ENCODE assay signal across 8 cellular contexts in the genomic region with DNA sequence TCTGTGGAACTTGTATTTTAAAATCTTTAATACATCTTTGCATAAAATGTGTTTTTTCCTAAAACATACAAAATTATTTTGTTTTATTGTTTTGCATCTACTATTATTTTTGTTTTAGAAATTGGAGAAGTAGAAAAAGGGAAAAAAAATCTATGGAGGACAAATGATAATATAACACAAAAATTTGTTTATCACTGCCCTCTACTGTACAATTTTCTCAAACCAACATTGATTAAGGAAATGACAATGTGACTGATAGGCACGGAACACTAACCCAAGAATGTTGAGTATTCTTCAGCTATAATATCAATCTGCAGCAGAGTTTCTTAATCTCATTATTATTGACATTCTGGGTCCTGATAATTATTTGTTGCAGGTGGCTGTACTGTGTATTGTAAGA. TPM values are rescaled to one million over a fixed set of nuclear protein-coding genes. Genes with fewer than 3 reads are reported as not detected.
DNase-seq lines count a peak whose midpoint lies in the region; ATAC-seq and TF ChIP-seq lines count a peak whose summit lies in the region.

No MANE protein-coding gene starts in this region.

- H3K27me3 ChIP-seq in DND-41 (ENCODE audit: insufficient read depth, low read length, poor library complexity) (no peaks in the 10 kb centered on the region), lower lobe of right lung (ENCODE audit: low read depth) (no peaks in the 10 kb centered on the region)

- H3K4me3 ChIP-seq in DND-41 (ENCODE audit: low read depth in 1 of 2, low read length in 2 of 2) (no peak overlapping the region), lower lobe of right lung (no peak overlapping the region)

- H3K27ac ChIP-seq in DND-41 (ENCODE audit: low read length) = no peak overlapping the region
- H3K27ac ChIP-seq in RWPE1 = no peak overlapping the region
- H3K27ac ChIP-seq in lower lobe of right lung = no peak overlapping the region

- no peaks in the 10 kb centered on the region for H3K79me2 ChIP-seq in DND-41 (ENCODE audit: insufficient read depth, low read length)

- POLR2A ChIA-PET in RWPE1 (lab: Yijun Ruan, JAX; ENCODE audit: low non-redundant PET) = no interaction called here

- H3K9ac ChIP-seq in DND-41 (ENCODE audit: low read depth, low read length) = no peak overlapping the region

- no peak overlapping the region for H3K27ac Mint-ChIP-seq in HFFc6
- no peak overlapping the region for H3K27ac Mint-ChIP-seq in activated T-helper 1 cell treated with anti-CD3 and anti-CD28 coated beads, Interleukin-12 subunit alpha, Interleukin-12 subunit beta, Interleukin-2, Interleukin-4 antibody, amounts not matched to agents 30 ng/mL and 10 ng/mL and 1 ng/mL, durations not matched to agents 14 hours and 24 hours and 36 hours

- no peaks in the 10 kb centered on the region for H3K36me3 Mint-ChIP-seq in HFFc6 (ENCODE audit: low read depth)
- H3K36me3 Mint-ChIP-seq in activated T-helper 1 cell treated with anti-CD3 and anti-CD28 coated beads, Interleukin-12 subunit alpha, Interleukin-12 subunit beta, Interleukin-2, Interleukin-4 antibody, amounts not matched to agents 30 ng/mL and 10 ng/mL and 1 ng/mL, durations not matched to agents 14 hours and 24 hours and 36 hours (ENCODE audit: low read depth) = no peaks in the 10 kb centered on the region

- H3K36me3 ChIP-seq in DND-41 (ENCODE audit: insufficient read depth, low read length) (no peaks in the 10 kb centered on the region), lower lobe of right lung (no peaks in the 10 kb centered on the region)

- peaks cover 7% of the 10 kb centered on the region for H3K4me1 Mint-ChIP-seq in HFFc6 (ENCODE audit: low read depth)
- no peaks in the 10 kb centered on the region for H3K4me1 Mint-ChIP-seq in activated T-helper 1 cell treated with anti-CD3 and anti-CD28 coated beads, Interleukin-12 subunit alpha, Interleukin-12 subunit beta, Interleukin-2, Interleukin-4 antibody, amounts not matched to agents 30 ng/mL and 10 ng/mL and 1 ng/mL, durations not matched to agents 14 hours and 24 hours and 36 hours (ENCODE audit: low read depth)

- CTCF ChIA-PET in RWPE1 (lab: Yijun Ruan, JAX) = interaction anchor here (0.6 kb wide), 2 partner anchors 15 to 1136 kb away, joined by 3 read pairs; no protein-coding TSS in a partner anchor

- H3K4me3 Mint-ChIP-seq in HFFc6 = no peak overlapping the region
- no peak overlapping the region for H3K4me3 Mint-ChIP-seq in activated T-helper 1 cell treated with anti-CD3 and anti-CD28 coated beads, Interleukin-12 subunit alpha, Interleukin-12 subunit beta, Interleukin-2, Interleukin-4 antibody, amounts not matched to agents 30 ng/mL and 10 ng/mL and 1 ng/mL, durations not matched to agents 14 hours and 24 hours and 36 hours

- DNase-seq in DND-41 = no peak
- no peak for DNase-seq in HFFc6
- no peak for DNase-seq in RWPE1 (ENCODE audit: low spot score)
- no peak for DNase-seq in lower lobe of right lung
- DNase-seq in activated T-helper 1 cell treated with anti-CD3 and anti-CD28 coated beads, Interleukin-12 subunit alpha, Interleukin-12 subunit beta, Interleukin-2, Interleukin-4 antibody, amounts not matched to agents 30 ng/mL and 10 ng/mL and 1 ng/mL, durations not matched to agents 14 hours and 24 hours and 36 hours (ENCODE audit: low spot score) = no peak
- DNase-seq in ureter (ENCODE audit: low spot score) = no peak
- DNase-seq in superior temporal gyrus (ENCODE audit: extremely low spot score) = no peak

- H3K9me3 Mint-ChIP-seq in HFFc6 = no peaks in the 10 kb centered on the region
- no peaks in the 10 kb centered on the region for H3K9me3 Mint-ChIP-seq in activated T-helper 1 cell treated with anti-CD3 and anti-CD28 coated beads, Interleukin-12 subunit alpha, Interleukin-12 subunit beta, Interleukin-2, Interleukin-4 antibody, amounts not matched to agents 30 ng/mL and 10 ng/mL and 1 ng/mL, durations not matched to agents 14 hours and 24 hours and 36 hours

- peaks cover 11% of the 10 kb centered on the region for H3K27me3 Mint-ChIP-seq in HFFc6 (ENCODE audit: insufficient read depth)
- peaks cover 15% of the 10 kb centered on the region for H3K27me3 Mint-ChIP-seq in activated T-helper 1 cell treated with anti-CD3 and anti-CD28 coated beads, Interleukin-12 subunit alpha, Interleukin-12 subunit beta, Interleukin-2, Interleukin-4 antibody, amounts not matched to agents 30 ng/mL and 10 ng/mL and 1 ng/mL, durations not matched to agents 14 hours and 24 hours and 36 hours (ENCODE audit: insufficient read depth)

- ATAC-seq in DND-41 (ENCODE audit: insufficient read depth, low read depth) (no peak), lower lobe of right lung (peak; percentile 13 to 70), esophagus mucosa (no peak)

- H2AFZ ChIP-seq in DND-41 (ENCODE audit: low read depth, low read length) = no peak overlapping the region

- no peaks in the 10 kb centered on the region for H3K9me3 ChIP-seq in DND-41 (ENCODE audit: insufficient read depth, low read length, severe bottlenecking)
- H3K9me3 ChIP-seq in lower lobe of right lung = no peaks in the 10 kb centered on the region

- H3K4me2 ChIP-seq in DND-41 (ENCODE audit: insufficient read depth, low read length) = no peak overlapping the region

- H3K4me1 ChIP-seq in DND-41 (ENCODE audit: insufficient read depth, low read length) = no peaks in the 10 kb centered on the region
- H3K4me1 ChIP-seq in lower lobe of right lung = peaks cover 4% of the 10 kb centered on the region

- intact Hi-C loops in lower lobe of right lung (cut with DNase I) = loop anchor here (10.0 kb wide), 1 partner anchor 136 kb away; no protein-coding TSS in a partner anchor
- intact Hi-C loops in activated T-helper 1 cell treated with anti-CD3 and anti-CD28 coated beads, Interleukin-12 subunit alpha, Interleukin-12 subunit beta, Interleukin-2, Interleukin-4 antibody, amounts not matched to agents 30 ng/mL and 10 ng/mL and 1 ng/mL, durations not matched to agents 14 hours and 24 hours and 36 hours (cut with micrococcal nuclease) = loop anchor here (1.0 kb wide), 2 partner anchors 135 to 149 kb away; no protein-coding TSS in a partner anchor

- TF ChIP-seq CTCF in DND-41 (IDR thresholded peaks at IDR 0.05; ENCODE audit: borderline replicate concordance, extremely low read depth, low read length, poor library complexity, severe bottlenecking) = peak; percentile 38
- peak; percentile 65 for TF ChIP-seq CTCF in HFFc6 (IDR thresholded peaks at IDR 0.05)
- peak; percentile 21; the same call in 1 of the 2 replicates for TF ChIP-seq CTCF in RWPE1 (conservative IDR thresholded peaks at IDR 0.05; ENCODE audit: low read depth)
- peak; percentile 37 for TF ChIP-seq CTCF in lower lobe of right lung (IDR thresholded peaks at IDR 0.05)

- no peaks in the 10 kb centered on the region for H4K20me1 ChIP-seq in DND-41 (ENCODE audit: insufficient read depth, low read length)

RNA-seq across cellular contexts. Expression of gene ING3, which starts 9.5 kb away (rescaled TPM):
- 10 to 100 TPM in 5 of 6 experiments, 1 to 10 TPM in 1; 9.8 to 15.0 (median 12.7) TPM for total RNA-seq in HFFc6 (2021; fragmentation: NEBNext Ultra II Directional; extraction: Animal tissue kit (Norgen Biotek cat#: 25700))
- total RNA-seq in lower lobe of right lung = 21.5 TPM
- 26.7 and 28.6 TPM in 2 replicates for total RNA-seq in activated T-helper 1 cell treated with anti-CD3 and anti-CD28 coated beads, Interleukin-12 subunit alpha, Interleukin-12 subunit beta, Interleukin-2, Interleukin-4 antibody, amounts not matched to agents 30 ng/mL and 10 ng/mL and 1 ng/mL, durations not matched to agents 14 hours and 24 hours and 36 hours
- total RNA-seq in esophagus mucosa = 9.0 TPM
- total RNA-seq in ureter = 21.7 TPM

RNA-seq across cellular contexts. Expression of gene CPED1, which starts 47.4 kb away (rescaled TPM):
- 100 to 1,000 TPM in 2 of 6 experiments, 10 to 100 TPM in 4; 85.0 to 112 (median 95.9) TPM for total RNA-seq in HFFc6 (2021; fragmentation: NEBNext Ultra II Directional; extraction: Animal tissue kit (Norgen Biotek cat#: 25700))
- total RNA-seq in lower lobe of right lung (38.6 TPM), esophagus mucosa (0.76 TPM), ureter (61.4 TPM)
- not detected in 2 replicates for total RNA-seq in activated T-helper 1 cell treated with anti-CD3 and anti-CD28 coated beads, Interleukin-12 subunit alpha, Interleukin-12 subunit beta, Interleukin-2, Interleukin-4 antibody, amounts not matched to agents 30 ng/mL and 10 ng/mL and 1 ng/mL, durations not matched to agents 14 hours and 24 hours and 36 hours

Comparison
In these comparisons a context has a peak if more than half of its experiments do, and no peak if none do; other contexts are left out.
1. ATAC-seq: peak in lower lobe of right lung (2 of 2); none in DND-41 (single experiment) and esophagus mucosa (single experiment).
2. RNA of gene CPED1, which starts 47.4 kb away (total RNA-seq): 85.0 to 112 TPM in HFFc6, 61.4 TPM in ureter (single experiment) and 38.6 TPM in lower lobe of right lung (single experiment); 0.76 TPM in esophagus mucosa (single experiment) and not detected in activated T-helper 1 cell treated with anti-CD3 and anti-CD28 coated beads, Interleukin-12 subunit alpha, Interleukin-12 subunit beta, Interleukin-2, Interleukin-4 antibody, amounts not matched to agents 30 ng/mL and 10 ng/mL and 1 ng/mL, durations not matched to agents 14 hours and 24 hours and 36 hours; every median in the first group is over 10 times any median in the second.
3. Peak in every context shown above with its lines, with median percentiles within 50 percentile points of each other: CTCF ChIP-seq.